1 cellular context compared by ENCODE assay signal in the genomic region with DNA sequence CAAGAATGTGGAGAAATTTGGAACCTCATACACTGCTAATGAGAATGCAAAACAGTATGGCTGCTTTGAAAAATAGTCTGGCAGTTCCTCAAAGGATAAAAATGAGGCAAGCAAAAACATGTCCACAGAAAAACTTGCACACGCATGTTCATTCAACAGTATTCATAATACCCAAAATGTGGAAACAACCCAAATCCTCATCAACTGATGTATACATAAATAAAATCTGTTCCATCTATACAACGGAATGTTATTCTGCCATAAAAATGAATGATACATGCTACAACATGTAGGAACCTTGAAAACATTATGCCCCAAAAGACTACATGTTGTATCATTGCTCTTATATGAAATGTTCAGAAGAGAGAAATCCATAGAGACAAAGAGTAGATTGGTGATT.
A peak's percentile ranks its signal among the peaks of the same experiment; 100 is the strongest.
TF ChIP-seq lines count a peak whose summit lies in the region.

No MANE protein-coding gene starts in this region.

TF ChIP-seq in HepG2, 621 proteins besides CTCF, POLR2A, EP300 and RAD21:
- TF ChIP-seq DR1 (CRISPR knock-in tag; IDR thresholded peaks at IDR 0.05) (no peak), ZNF7 (CRISPR knock-in tag; IDR thresholded peaks at IDR 0.05) (0 out of 2 replicates have a peak, but pooled peaks have one; percentile 38)
